ENCODE assay signal across 17 cellular contexts in genomic region chr10:119723161-119723560, GRCh38.
"Had no signal": no experiment of that assay in that cellular context is flagged by ENCODE, and none has a peak within 500 bp of the region (broad histone marks: within the 10 kb centered on the region; RNA-seq: fewer than 3 reads in every experiment).

No MANE protein-coding gene starts in this region.

- ATAC-seq: activated CD4-positive, alpha-beta T cell treated with anti-CD3 and anti-CD28 coated beads for 36 hours; activated CD8-positive, alpha-beta T cell treated with anti-CD3 and anti-CD28 coated beads for 36 hours; heart left ventricle; left lobe of liver had no signal

- H3K27ac Mint-ChIP-seq: activated CD4-positive, alpha-beta T cell treated with anti-CD3 and anti-CD28 coated beads for 36 hours; activated CD8-positive, alpha-beta T cell treated with anti-CD3 and anti-CD28 coated beads for 36 hours; activated naive CD4-positive, alpha-beta T cell treated with anti-CD3 and anti-CD28 coated beads for 36 hours had no signal

- H3K27me3 Mint-ChIP-seq: activated CD4-positive, alpha-beta T cell treated with anti-CD3 and anti-CD28 coated beads for 36 hours; activated CD8-positive, alpha-beta T cell treated with anti-CD3 and anti-CD28 coated beads for 36 hours had no signal

- H3K9me3 Mint-ChIP-seq: activated naive CD4-positive, alpha-beta T cell treated with anti-CD3 and anti-CD28 coated beads for 36 hours had no signal

- DNase-seq: activated CD4-positive, alpha-beta T cell treated with anti-CD3 and anti-CD28 coated beads for 36 hours; activated CD8-positive, alpha-beta memory T cell treated with anti-CD3 and anti-CD28 coated beads, Interleukin-2, amount 50 U/mL, for 48 hours; activated CD8-positive, alpha-beta T cell treated with anti-CD3 and anti-CD28 coated beads for 36 hours; activated naive CD4-positive, alpha-beta T cell treated with anti-CD3 and anti-CD28 coated beads for 36 hours; adrenal gland; caudate nucleus; colonic mucosa; effector CD4-positive, alpha-beta T cell; foreskin melanocyte; heart left ventricle; islet precursor cell; mesenchymal stem cell; posterior cingulate gyrus; small intestine; T-helper 9 cell; trophoblast cell had no signal

- H3K27ac ChIP-seq: colonic mucosa had no signal

- H3K9me3 ChIP-seq: adrenal gland, colonic mucosa, heart left ventricle had no signal

- H3K4me1 ChIP-seq: colonic mucosa had no signal

- H3K27me3 ChIP-seq: adrenal gland, colonic mucosa, heart left ventricle had no signal

- H3K4me3 ChIP-seq: adrenal gland, colonic mucosa, heart left ventricle had no signal

- H3K4me3 Mint-ChIP-seq: activated CD4-positive, alpha-beta T cell treated with anti-CD3 and anti-CD28 coated beads for 36 hours; activated CD8-positive, alpha-beta T cell treated with anti-CD3 and anti-CD28 coated beads for 36 hours; activated naive CD4-positive, alpha-beta T cell treated with anti-CD3 and anti-CD28 coated beads for 36 hours had no signal

- H3K36me3 ChIP-seq: adrenal gland, colonic mucosa, heart left ventricle had no signal
